ENCODE assay signal across 3 cellular contexts in genomic region chr2:15673919-15674636, GRCh38.
TF ChIP-seq lines count a peak whose summit lies in the region.

No MANE protein-coding gene starts in this region.

TF ChIP-seq in A549, 52 proteins besides CTCF, POLR2A, EP300 and RAD21 (continued from another document):
- TF ChIP-seq USF2 (IDR thresholded peaks at IDR 0.05) (no peak), CEBPB (IDR thresholded peaks at IDR 0.05) (peak; percentile 30 to 90; a peak in 2 of 4 replicates), JUNB (IDR thresholded peaks at IDR 0.05) (0 out of 2 replicates have a peak, but pooled peaks have one; percentile 22)

TF ChIP-seq in H1, 55 proteins besides CTCF, POLR2A, EP300 and RAD21 (continued from another document):
- TF ChIP-seq, protein P1, sequence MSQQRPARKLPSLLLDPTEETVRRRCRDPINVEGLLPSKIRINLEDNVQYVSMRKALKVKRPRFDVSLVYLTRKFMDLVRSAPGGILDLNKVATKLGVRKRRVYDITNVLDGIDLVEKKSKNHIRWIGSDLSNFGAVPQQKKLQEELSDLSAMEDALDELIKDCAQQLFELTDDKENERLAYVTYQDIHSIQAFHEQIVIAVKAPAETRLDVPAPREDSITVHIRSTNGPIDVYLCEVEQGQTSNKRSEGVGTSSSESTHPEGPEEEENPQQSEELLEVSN (IDR thresholded peaks at IDR 0.05) = peak; percentile 50; the same call in 1 of the 2 replicates
- TF ChIP-seq SRF (IDR thresholded peaks at IDR 0.05; ENCODE audit: low read depth, low read length) = no peak

TF ChIP-seq in liver, 16 proteins besides CTCF, POLR2A, EP300 and RAD21 (continued from another document):
- TF ChIP-seq, protein P2, sequence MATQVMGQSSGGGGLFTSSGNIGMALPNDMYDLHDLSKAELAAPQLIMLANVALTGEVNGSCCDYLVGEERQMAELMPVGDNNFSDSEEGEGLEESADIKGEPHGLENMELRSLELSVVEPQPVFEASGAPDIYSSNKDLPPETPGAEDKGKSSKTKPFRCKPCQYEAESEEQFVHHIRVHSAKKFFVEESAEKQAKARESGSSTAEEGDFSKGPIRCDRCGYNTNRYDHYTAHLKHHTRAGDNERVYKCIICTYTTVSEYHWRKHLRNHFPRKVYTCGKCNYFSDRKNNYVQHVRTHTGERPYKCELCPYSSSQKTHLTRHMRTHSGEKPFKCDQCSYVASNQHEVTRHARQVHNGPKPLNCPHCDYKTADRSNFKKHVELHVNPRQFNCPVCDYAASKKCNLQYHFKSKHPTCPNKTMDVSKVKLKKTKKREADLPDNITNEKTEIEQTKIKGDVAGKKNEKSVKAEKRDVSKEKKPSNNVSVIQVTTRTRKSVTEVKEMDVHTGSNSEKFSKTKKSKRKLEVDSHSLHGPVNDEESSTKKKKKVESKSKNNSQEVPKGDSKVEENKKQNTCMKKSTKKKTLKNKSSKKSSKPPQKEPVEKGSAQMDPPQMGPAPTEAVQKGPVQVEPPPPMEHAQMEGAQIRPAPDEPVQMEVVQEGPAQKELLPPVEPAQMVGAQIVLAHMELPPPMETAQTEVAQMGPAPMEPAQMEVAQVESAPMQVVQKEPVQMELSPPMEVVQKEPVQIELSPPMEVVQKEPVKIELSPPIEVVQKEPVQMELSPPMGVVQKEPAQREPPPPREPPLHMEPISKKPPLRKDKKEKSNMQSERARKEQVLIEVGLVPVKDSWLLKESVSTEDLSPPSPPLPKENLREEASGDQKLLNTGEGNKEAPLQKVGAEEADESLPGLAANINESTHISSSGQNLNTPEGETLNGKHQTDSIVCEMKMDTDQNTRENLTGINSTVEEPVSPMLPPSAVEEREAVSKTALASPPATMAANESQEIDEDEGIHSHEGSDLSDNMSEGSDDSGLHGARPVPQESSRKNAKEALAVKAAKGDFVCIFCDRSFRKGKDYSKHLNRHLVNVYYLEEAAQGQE (IDR thresholded peaks at IDR 0.05) = peak; percentile 13
- TF ChIP-seq FOXA2 (IDR thresholded peaks at IDR 0.05) = peak; percentile 39
